Comparison of ENCODE assay signal across 9 cellular contexts in genomic region chr6:41028618-41029486, GRCh38. TPM values are rescaled to one million over a fixed set of nuclear protein-coding genes. Genes with fewer than 3 reads are reported as not detected.
DNase-seq lines count a peak whose midpoint lies in the region; ATAC-seq, FAIRE-seq and TF ChIP-seq lines count a peak whose summit lies in the region.
"Had no signal": no experiment of that assay in that cellular context is flagged by ENCODE, and none has a peak within 500 bp of the region (broad histone marks: within the 10 kb centered on the region; RNA-seq: fewer than 3 reads in every experiment).

No MANE protein-coding gene starts in this region.

- peak; percentile 71 for DNase-seq in H9
- no peak for DNase-seq in left ventricle myocardium superior
- DNase-seq in small intestine: no peak
- no peak for DNase-seq in H54 (ENCODE audit: insufficient read length, low spot score)
- no peak for DNase-seq in NCI-H1694 (lab: John Stamatoyannopoulos, UW)
- DNase-seq in RPMI8226: no peak

- intact Hi-C loops in left ventricle myocardium superior (cut with micrococcal nuclease): loop anchor here (10.0 kb wide), 1 partner anchor 134 kb away; no protein-coding TSS in a partner anchor

- H3K4me1 Mint-ChIP-seq in H9: peaks cover 22% of the 10 kb centered on the region in 2 experiments

- H3T11ph ChIP-seq in H9 (ENCODE audit: low read length): peak overlapping the region; percentile 73

- peak overlapping the region; percentile 81 for H3K18ac ChIP-seq in H9 (ENCODE audit: insufficient read length, low read depth, low read length)

- TF ChIP-seq POLR2A in H54 (IDR thresholded peaks at IDR 0.05; ENCODE audit: low read depth, low read length): no peak

- no CpG with 5 or more reads among the region's 9 CpGs for WGBS in H9 (ENCODE audit: extremely low coverage, insufficient read length, low lambda C conversion rate)
- WGBS in small intestine, 3 donors: 63 to 84% (median 82%) methylated on average over 9 of the region's 9 CpGs

- H2BK5ac ChIP-seq in H9 (ENCODE audit: insufficient read length, low read length): no peak overlapping the region

- H4K8ac ChIP-seq in H9 (replicated peaks; ENCODE audit: insufficient read length, low read depth, low read length): no peak overlapping the region

- peak overlapping the region; percentile 61 to 68 for H3K4me3 Mint-ChIP-seq in H9

- no peak overlapping the region for H4K5ac ChIP-seq in H9 (ENCODE audit: insufficient read length, low read depth, low read length)

- H3K9me3 Mint-ChIP-seq in H9: no peaks in the 10 kb centered on the region

- H2BK15ac ChIP-seq in H9 (ENCODE audit: low read depth, low read length): no peak overlapping the region

- H2BK120ac ChIP-seq in H9 (ENCODE audit: low read depth, low read length, poor library complexity, severe bottlenecking): no peak overlapping the region

- H3K27me3 ChIP-seq in BLaER1: no peaks in the 10 kb centered on the region
- H3K27me3 ChIP-seq in H9 (ENCODE audit: insufficient read depth, low read length): no peaks in the 10 kb centered on the region
- H3K27me3 ChIP-seq in small intestine (ENCODE audit: control insufficient read depth in 2 of 2, insufficient read depth in 2 of 2, low read length in 2 of 2): no peaks in the 10 kb centered on the region

- H2AK5ac ChIP-seq in H9 (ENCODE audit: insufficient read length, low read length): no peak overlapping the region

- no peak overlapping the region for H3K23ac ChIP-seq in H9 (ENCODE audit: insufficient read length, low read depth, low read length)

- FAIRE-seq in small intestine (lab: Jason Lieb, UNC) (no peak), H54 (lab: Jason Lieb, UNC) (no peak)
- FAIRE-seq: islet of Langerhans had no signal

- H3K56ac ChIP-seq in H9 (ENCODE audit: insufficient read length, low read depth, low read length): no peak overlapping the region

- H3K4ac ChIP-seq in H9 (ENCODE audit: low read depth, low read length): no peak overlapping the region

- no peaks in the 10 kb centered on the region for H3K27me3 Mint-ChIP-seq in H9 (ENCODE audit: low read depth)

- H3K4me1 ChIP-seq in BLaER1 (peaks cover 42% of the 10 kb centered on the region), H9 (ENCODE audit: insufficient read depth, low read length) (peaks cover 8% of the 10 kb centered on the region), small intestine (ENCODE audit: control insufficient read depth in 2 of 2, insufficient read depth in 1 of 2, low read depth in 1 of 2, low read length in 1 of 2) (peaks cover 0 to 2% of the 10 kb centered on the region in 2 donors)

- H3K79me2 ChIP-seq in H9 (ENCODE audit: insufficient read depth, low read length): no peaks in the 10 kb centered on the region

- peak overlapping the region; percentile 97 for H3K4me2 ChIP-seq in BLaER1
- peak overlapping the region; percentile 61 for H3K4me2 ChIP-seq in H9 (ENCODE audit: insufficient read depth, insufficient read length, low read length)

- H2AFZ ChIP-seq in H9 (ENCODE audit: low read length): no peak overlapping the region

- no peak overlapping the region for H2BK12ac ChIP-seq in H9 (ENCODE audit: insufficient read length, low read depth, low read length)

- 0 out of 7 replicates have a peak, but pooled peaks cover 0 to 4% (median 0%) of the 10 kb centered on the region in 3 experiments for H3K36me3 Mint-ChIP-seq in H9 (ENCODE audit: insufficient read depth in 1 of 3, low read depth in 3 of 3)

- H3K79me1 ChIP-seq in H9 (ENCODE audit: insufficient read depth, low read depth, low read length, poor library complexity, severe bottlenecking): no peaks in the 10 kb centered on the region

- no peak overlapping the region for H4K91ac ChIP-seq in H9 (ENCODE audit: insufficient read length, low read depth, low read length)

- H3K27ac ChIP-seq in BLaER1: peak overlapping the region; percentile 93
- H3K27ac ChIP-seq in H9 (ENCODE audit: insufficient read length, low read depth, low read length): no peak overlapping the region
- peak overlapping the region in 1 of 2 donors; percentile 51 for H3K27ac ChIP-seq in small intestine (ENCODE audit: low read depth in 1 of 2, low read length in 1 of 2)

- peak overlapping the region; percentile 91 for H3K9ac ChIP-seq in BLaER1
- H3K9ac ChIP-seq in H9 (ENCODE audit: extremely low read depth, insufficient read length, low read length): peak overlapping the region; percentile 5

- peak overlapping the region; percentile 91 for H3K14ac ChIP-seq in H9 (ENCODE audit: insufficient read depth, low read length)

- H3K4me3 ChIP-seq in BLaER1 (peak overlapping the region; percentile 76), WI38 (ENCODE audit: low read depth, low read length) (peak overlapping the region; percentile 36), small intestine (ENCODE audit: low read depth in 1 of 2, low read length in 2 of 2) (peak overlapping the region; percentile 44 to 49)

- H3K36me3 ChIP-seq in BLaER1: peaks cover 11% of the 10 kb centered on the region; the same call in 1 of the 2 replicates
- peaks cover 0 to 18% of the 10 kb centered on the region in 2 donors for H3K36me3 ChIP-seq in small intestine (ENCODE audit: control insufficient read depth in 2 of 2, insufficient read depth in 2 of 2, low read length in 2 of 2)

- H3K23me2 ChIP-seq in H9 (ENCODE audit: insufficient read length, low read depth, low read length, poor library complexity, severe bottlenecking): peaks cover 8% of the 10 kb centered on the region

- H3K27ac Mint-ChIP-seq in H9: peak overlapping the region in 1 of 3 experiments; percentile 63; a peak in 1 of 7 replicates

- peak; percentile 69 for ATAC-seq in left ventricle myocardium superior

- H2BK20ac ChIP-seq in H9 (ENCODE audit: low read depth, low read length, poor library complexity, severe bottlenecking): no peak overlapping the region

- no peaks in the 10 kb centered on the region for H3K9me3 ChIP-seq in BLaER1
- H3K9me3 ChIP-seq in H9 (ENCODE audit: control insufficient read depth, low read depth, low read length): no peaks in the 10 kb centered on the region
- no peaks in the 10 kb centered on the region for H3K9me3 ChIP-seq in small intestine (ENCODE audit: control insufficient read depth, low read depth)

- H4K20me1 ChIP-seq in BLaER1 (no peaks in the 10 kb centered on the region), H9 (ENCODE audit: control insufficient read depth, insufficient read depth, insufficient read length) (no peaks in the 10 kb centered on the region)

- TF ChIP-seq CTCF in H9 (conservative IDR thresholded peaks at IDR 0.05) (no peak), WI38 (IDR thresholded peaks at IDR 0.05; ENCODE audit: low read depth, low read length) (no peak)

RNA-seq across cellular contexts. Expression of gene UNC5CL, which starts 10.2 kb away (rescaled TPM):
- 0.79 and 0.81 TPM in 2 replicates for total RNA-seq in H9 (2021)
- 0.20 TPM for total RNA-seq in left ventricle myocardium superior
- polyA plus RNA-seq in small intestine: 10 to 100 TPM; 31.9 to 57.7 (median 32.8) TPM

RNA-seq across cellular contexts. Expression of gene TSPO2, which starts 13.4 kb away (rescaled TPM):
- total RNA-seq in H9 (2021) (not detected in 2 replicates), left ventricle myocardium superior (not detected)
- 1 to 10 TPM in 2 of 3 donors, not detected in 1; 1.1 to 1.9 TPM for polyA plus RNA-seq in small intestine

RNA-seq across cellular contexts. Expression of gene APOBEC2, which starts 24.1 kb away (rescaled TPM):
- not detected in 2 replicates for total RNA-seq in H9 (2021)
- total RNA-seq in left ventricle myocardium superior: 237 TPM
- polyA plus RNA-seq in small intestine: 1 to 10 TPM in 2 of 3 donors, under 1 TPM in 1; 0.64 to 5.1 (median 3.1) TPM

RNA-seq across cellular contexts. Expression of gene OARD1, which starts 43.3 kb away (rescaled TPM):
- 35.8 and 36.6 TPM in 2 replicates for total RNA-seq in H9 (2021)
- 22.2 TPM for total RNA-seq in left ventricle myocardium superior
- polyA plus RNA-seq in small intestine: 10 to 100 TPM; 31.3 to 45.1 (median 42.0) TPM

RNA-seq across cellular contexts. Expression of gene NFYA, which starts 43.9 kb away (rescaled TPM):
- 41.4 and 43.0 TPM in 2 replicates for total RNA-seq in H9 (2021)
- total RNA-seq in left ventricle myocardium superior: 12.1 TPM
- polyA plus RNA-seq in small intestine: 1 to 10 TPM; 4.6 to 8.6 (median 5.8) TPM

Comparison
In these comparisons a context has a peak if more than half of its experiments do, and no peak if none do; other contexts are left out.
1. RNA of gene APOBEC2, which starts 24.1 kb away (total RNA-seq): 237 TPM in left ventricle myocardium superior (single experiment); not detected in H9; every median in the first group is over 100 times any median in the second.
2. Peak in every context shown above with its lines, with median percentiles within 50 percentile points of each other: H3K4me3 ChIP-seq.